8 cellular contexts compared by ENCODE assay signal in the genomic region with DNA sequence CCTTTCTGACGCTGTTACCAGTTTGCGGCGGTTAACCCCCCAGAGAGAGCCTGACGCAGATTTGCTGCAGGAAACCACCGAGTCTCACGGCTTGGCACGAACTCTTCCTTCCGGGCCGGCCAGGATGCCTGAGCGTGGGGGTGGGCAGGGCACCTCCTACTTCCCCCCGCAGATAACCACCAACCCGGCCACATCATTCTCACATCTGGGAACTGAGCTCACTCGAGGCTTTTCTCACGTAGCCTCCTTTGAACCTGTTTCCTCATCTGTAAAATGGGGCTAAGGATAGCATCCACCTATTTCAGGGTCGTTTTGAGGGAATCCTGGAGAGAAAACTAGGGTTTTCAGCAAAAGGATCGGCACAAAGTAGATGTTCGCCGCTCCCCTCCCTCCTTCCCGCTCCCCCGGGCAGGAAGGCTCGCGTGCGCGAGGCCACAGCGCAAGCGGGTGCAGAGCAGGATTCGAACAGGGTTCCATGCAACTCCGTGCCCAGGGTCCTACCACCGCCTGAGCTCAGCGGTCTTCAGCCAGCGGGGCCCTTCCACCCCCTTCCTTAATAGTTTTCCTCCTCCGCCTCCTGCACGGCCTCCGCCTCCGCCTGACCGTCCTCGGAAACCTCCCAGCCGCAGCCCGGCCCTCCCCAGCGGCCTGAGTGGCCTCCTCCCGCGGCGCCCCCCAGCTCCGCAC. TPM values are rescaled to one million over a fixed set of nuclear protein-coding genes. Genes with fewer than 3 reads are reported as not detected.
DNase-seq lines count a peak whose midpoint lies in the region; FAIRE-seq and TF ChIP-seq lines count a peak whose summit lies in the region.

No MANE protein-coding gene starts in this region.

- H2AFZ ChIP-seq in endothelial cell of umbilical vein (ENCODE audit: low read depth, low read length), result no peak overlapping the region

- no peaks in the 10 kb centered on the region for H3K79me2 ChIP-seq in endothelial cell of umbilical vein (ENCODE audit: control insufficient read depth, insufficient read depth, low read length)

- H3K27me3 ChIP-seq in endothelial cell of umbilical vein (ENCODE audit: control insufficient read depth in 2 of 2, insufficient read depth in 2 of 2, low read length in 2 of 2) (no peaks in the 10 kb centered on the region), muscle layer of colon (ENCODE audit: control insufficient read depth in 1 of 2, insufficient read depth in 2 of 2, low read length in 2 of 2) (no peaks in the 10 kb centered on the region)

- TF ChIP-seq CTCF in HFF-Myc (IDR thresholded peaks at IDR 0.05; ENCODE audit: low read depth, low read length, missing control alignments) (no peak), endothelial cell of umbilical vein (IDR thresholded peaks at IDR 0.05; ENCODE audit: extremely low read depth in 1 of 2, insufficient read depth in 1 of 2, low read depth in 1 of 2, low read length in 2 of 2) (no peak)

- no peak for TF ChIP-seq POLR2A in endothelial cell of umbilical vein (IDR thresholded peaks at IDR 0.05; ENCODE audit: low read depth, low read length)

- H3K4me3 ChIP-seq in HFF-Myc (replicated peaks; ENCODE audit: low read depth, low read length) (peak overlapping the region; percentile 52), endothelial cell of umbilical vein (replicated peaks in 1 of 3; ENCODE audit: insufficient read depth in 1 of 3, low read depth in 1 of 3, low read length in 3 of 3) (peak overlapping the region in 2 of 3 experiments; percentile 34 to 44), muscle layer of colon (ENCODE audit: low read depth in 1 of 2, low read length in 2 of 2) (peak overlapping the region; percentile 68 to 98)

- POLR2A ChIA-PET in endothelial cell of umbilical vein (lab: Charles Lee), result interaction anchor here (0.7 to 2.1 kb wide), 12 partner anchors 11 to 49 kb away, joined by 3 to 22 read pairs (median 4); partner anchors contain the start of gene DDIT4

- H3K9ac ChIP-seq in endothelial cell of umbilical vein (replicated peaks; ENCODE audit: extremely low read depth, insufficient read depth, low read length), result peak overlapping the region; percentile 68
- peak overlapping the region; percentile 66 for H3K9ac ChIP-seq in muscle layer of colon (ENCODE audit: low read length)

- dilution Hi-C loops in endothelial cell of umbilical vein (cut with MboI; ENCODE audit: extremely low pct_ligation_motif_present, low sequenced_read_pairs), result no loop called here

- no peaks in the 10 kb centered on the region for H4K20me1 ChIP-seq in endothelial cell of umbilical vein (replicated peaks; ENCODE audit: control insufficient read depth, extremely low read depth, insufficient read depth, low read length)

- TSS peak; percentile 97 for BruUV-seq in endothelial cell of umbilical vein (replicated peaks; lab: Mats Ljungman, UMichigan)

- H3K4me2 ChIP-seq in endothelial cell of umbilical vein (ENCODE audit: insufficient read depth, low read length), result peak overlapping the region; percentile 50

- CTCF ChIA-PET in endothelial cell of umbilical vein (lab: Charles Lee), result interaction anchor here (0.7 to 1.7 kb wide), 11 partner anchors 10 to 249 kb away, joined by 3 to 15 read pairs (median 5); partner anchors contain the start of gene DDIT4

- peak overlapping the region; percentile 88 for H3K27ac ChIP-seq in endothelial cell of umbilical vein (ENCODE audit: insufficient read depth, low read depth, low read length)
- peak overlapping the region; percentile 99 for H3K27ac ChIP-seq in muscle layer of colon (ENCODE audit: low read depth, low read length)

- H3K36me3 ChIP-seq in endothelial cell of umbilical vein (ENCODE audit: control insufficient read depth in 2 of 2, extremely low read depth in 1 of 2, insufficient read depth in 2 of 2, low read length in 2 of 2), result no peaks in the 10 kb centered on the region
- no peaks in the 10 kb centered on the region for H3K36me3 ChIP-seq in muscle layer of colon (ENCODE audit: insufficient read depth, low read length)

- no peaks in the 10 kb centered on the region for H3K9me1 ChIP-seq in endothelial cell of umbilical vein (replicated peaks; ENCODE audit: control insufficient read depth, extremely low read depth, insufficient read depth, low read length)

- no peak for FAIRE-seq in endothelial cell of umbilical vein (lab: Jason Lieb, UNC)

- intact Hi-C loops in endothelial cell of umbilical vein (cut with micrococcal nuclease), result loop anchor here (1.0 kb wide), 2 partner anchors 24 to 38 kb away; partner anchors contain the start of gene DDIT4

- DNase-seq in GM04504 (ENCODE audit: low read depth) (peak; percentile 95), HFF-Myc (ENCODE audit: extremely low read depth, low read depth) (peak; percentile 77), NCI-H460 (ENCODE audit: extremely low read depth, low read depth) (peak; percentile 98), endothelial cell of umbilical vein (ENCODE audit: low read depth, low spot score) (peak; percentile 85), NCI-H187 treated with DMSO at 0.1 percent for 48 hours (lab: John Stamatoyannopoulos, UW) (no peak)
- DNase-seq in activated CD8-positive, alpha-beta memory T cell treated with anti-CD3 and anti-CD28 coated beads for 4 hours (ENCODE audit: low read depth in 2 of 2), result peak; percentile 88 to 94
- DNase-seq in stimulated activated CD8-positive, alpha-beta memory T cell treated with anti-CD3 and anti-CD28 coated beads, Interleukin-7, amount 100 ng/mL, for 4 hours (ENCODE audit: low read depth in 2 of 2), result peak; percentile 96

- H3K9me3 ChIP-seq in endothelial cell of umbilical vein (replicated peaks; ENCODE audit: control insufficient read depth, insufficient read depth, low read length) (no peaks in the 10 kb centered on the region), muscle layer of colon (ENCODE audit: low read length) (no peaks in the 10 kb centered on the region)

- H3K4me1 ChIP-seq in endothelial cell of umbilical vein (ENCODE audit: control insufficient read depth, extremely low read depth, insufficient read depth, low read length), result peaks cover 15% of the 10 kb centered on the region
- H3K4me1 ChIP-seq in muscle layer of colon (ENCODE audit: insufficient read depth, low read length), result peaks cover 6% of the 10 kb centered on the region

TF ChIP-seq in endothelial cell of umbilical vein, 7 proteins besides CTCF, POLR2A, EP300 and RAD21:
- TF ChIP-seq, protein P1, sequence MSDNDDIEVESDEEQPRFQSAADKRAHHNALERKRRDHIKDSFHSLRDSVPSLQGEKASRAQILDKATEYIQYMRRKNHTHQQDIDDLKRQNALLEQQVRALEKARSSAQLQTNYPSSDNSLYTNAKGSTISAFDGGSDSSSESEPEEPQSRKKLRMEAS (IDR thresholded peaks at IDR 0.05; ENCODE audit: insufficient read depth, insufficient read length), result no peak
- TF ChIP-seq EZH2 (IDR thresholded peaks at IDR 0.05; ENCODE audit: borderline replicate concordance, low read depth, low read length, severe bottlenecking) (no peak), GATA2 (IDR thresholded peaks at IDR 0.05; ENCODE audit: insufficient read depth, insufficient read length, low read depth, low read length) (peak; percentile 85), POLR2AphosphoS5 (IDR thresholded peaks at IDR 0.05; ENCODE audit: insufficient read depth, low read depth, low read length) (peak; percentile 73), MYC (IDR thresholded peaks at IDR 0.05; ENCODE audit: low read depth, low read length) (peak; percentile 50), FOS (IDR thresholded peaks at IDR 0.05; ENCODE audit: borderline replicate concordance, insufficient read depth, low read length) (peak; percentile 81), JUN (IDR thresholded peaks at IDR 0.05; ENCODE audit: borderline replicate concordance, insufficient read depth, insufficient read length, low read depth) (peak; percentile 10)

RNA-seq across cellular contexts. Expression of gene DDIT4, which starts 23.7 kb away (rescaled TPM):
- total RNA-seq in NCI-H460 (2014; rRNA removed; shearing (Covaris generic)), result 711 and 784 TPM in 2 replicates
- 818 and 840 TPM in 2 replicates for polyA plus RNA-seq in NCI-H460 (2014; cell fraction: nucleus; rRNA removed)
- 53.0 and 60.4 TPM in 2 replicates for total RNA-seq in endothelial cell of umbilical vein
- 64.2 and 65.3 TPM in 2 replicates for polyA plus RNA-seq in endothelial cell of umbilical vein
- 36.6 and 46.9 TPM in 2 replicates for polyA plus RNA-seq in endothelial cell of umbilical vein (2011; cell fraction: cytosol; rRNA removed)
- polyA plus RNA-seq in endothelial cell of umbilical vein (2011; cell fraction: nucleus; rRNA removed), result 55.1 and 67.4 TPM in 2 replicates
- 35.9 and 40.5 TPM in 2 replicates for polyA plus RNA-seq in endothelial cell of umbilical vein (2012)
- polyA minus RNA-seq in endothelial cell of umbilical vein, result 64.6 and 66.6 TPM in 2 replicates
- 248 TPM for polyA minus RNA-seq in endothelial cell of umbilical vein (2011; cell fraction: cytosol; rRNA and poly(A)+ RNA removed)
- polyA minus RNA-seq in endothelial cell of umbilical vein (2011; cell fraction: nucleus; rRNA and poly(A)+ RNA removed), result 57.9 and 87.9 TPM in 2 replicates

RNA-seq across cellular contexts. Expression of gene DNAJB12, which starts 57.3 kb away (rescaled TPM):
- 5.4 and 7.0 TPM in 2 replicates for total RNA-seq in NCI-H460 (2014; rRNA removed; shearing (Covaris generic))
- polyA plus RNA-seq in NCI-H460 (2014; cell fraction: nucleus; rRNA removed), result 13.4 and 23.8 TPM in 2 replicates
- 44.2 and 45.2 TPM in 2 replicates for total RNA-seq in endothelial cell of umbilical vein
- 25.0 and 27.2 TPM in 2 replicates for polyA plus RNA-seq in endothelial cell of umbilical vein
- 28.7 and 29.4 TPM in 2 replicates for polyA plus RNA-seq in endothelial cell of umbilical vein (2011; cell fraction: cytosol; rRNA removed)
- polyA plus RNA-seq in endothelial cell of umbilical vein (2011; cell fraction: nucleus; rRNA removed), result 47.2 and 50.5 TPM in 2 replicates
- polyA plus RNA-seq in endothelial cell of umbilical vein (2012), result 23.5 and 23.7 TPM in 2 replicates
- polyA minus RNA-seq in endothelial cell of umbilical vein, result 25.7 and 28.2 TPM in 2 replicates
- 20.3 TPM for polyA minus RNA-seq in endothelial cell of umbilical vein (2011; cell fraction: cytosol; rRNA and poly(A)+ RNA removed)
- 30.6 and 33.3 TPM in 2 replicates for polyA minus RNA-seq in endothelial cell of umbilical vein (2011; cell fraction: nucleus; rRNA and poly(A)+ RNA removed)

Comparison
In these comparisons a context has a peak if more than half of its experiments do, and no peak if none do; other contexts are left out.
1. RNA of gene DDIT4, which starts 23.7 kb away (total RNA-seq): 711 to 784 TPM in NCI-H460; 53.0 to 60.4 TPM in endothelial cell of umbilical vein; every median in the first group is over 10 times any median in the second.
2. Peak in every context shown above with its lines, with median percentiles within 50 percentile points of each other: H3K4me3 ChIP-seq.